9 cellular contexts compared by ENCODE assay signal in genomic region chr1:46467183-46467504, GRCh38. TPM values are rescaled to one million over a fixed set of nuclear protein-coding genes. Genes with fewer than 3 reads are reported as not detected.
DNase-seq lines count a peak whose midpoint lies in the region; ATAC-seq and TF ChIP-seq lines count a peak whose summit lies in the region.
"Had no signal": no experiment of that assay in that cellular context is flagged by ENCODE, and none has a peak within 500 bp of the region (broad histone marks: within the 10 kb centered on the region; RNA-seq: fewer than 3 reads in every experiment).

No MANE protein-coding gene starts in this region.

- no peak overlapping the region for H3K27ac ChIP-seq in CD8-positive, alpha-beta memory T cell (ENCODE audit: low read depth, low read length)
- H3K27ac ChIP-seq in Peyer's patch (no peak overlapping the region), esophagus squamous epithelium (no peak overlapping the region)
- H3K27ac ChIP-seq: neutrophil had no signal

- ATAC-seq in HG02642 (IDR thresholded peaks at IDR 0.05; ENCODE audit: poor library complexity, unreplicated experiment): no peak

- WGBS in esophagus squamous epithelium, 2 donors: 24 to 75% methylated on average over 1 to 5 of the region's 8 CpGs

- H3K36me3 Mint-ChIP-seq in CD8-positive, alpha-beta memory T cell: no peaks in the 10 kb centered on the region
- no peaks in the 10 kb centered on the region for H3K36me3 Mint-ChIP-seq in progenitor cell of endocrine pancreas (ENCODE audit: insufficient read depth)

- intact Hi-C loops in esophagus squamous epithelium (cut with DNase I): no loop called here

- peaks cover 22% of the 10 kb centered on the region for H3K27me3 ChIP-seq in CD8-positive, alpha-beta memory T cell (ENCODE audit: insufficient read depth, low read length, poor library complexity, severe bottlenecking)
- H3K27me3 ChIP-seq in Peyer's patch (peaks cover 0 to 9% of the 10 kb centered on the region in 2 donors), esophagus squamous epithelium (peaks cover 0 to 64% (median 0%) of the 10 kb centered on the region in 4 donors)

- TF ChIP-seq CTCF in Peyer's patch (IDR thresholded peaks at IDR 0.05): no peak
- TF ChIP-seq CTCF in esophagus squamous epithelium (IDR thresholded peaks at IDR 0.05): no peak
- TF ChIP-seq CTCF in progenitor cell of endocrine pancreas (IDR thresholded peaks at IDR 0.05; ENCODE audit: unreplicated experiment): no peak

- H3K27ac Mint-ChIP-seq in CD8-positive, alpha-beta memory T cell: no peak overlapping the region
- H3K27ac Mint-ChIP-seq in progenitor cell of endocrine pancreas: peak overlapping the region; percentile 73

- no peak for DNase-seq in CD8-positive, alpha-beta memory T cell
- no peak for DNase-seq in Peyer's patch
- no peak for DNase-seq in esophagus squamous epithelium (lab: John Stamatoyannopoulos, UW)
- DNase-seq in progenitor cell of endocrine pancreas (ENCODE audit: low spot score, unreplicated experiment): no peak
- no peak for DNase-seq in putamen (ENCODE audit: low spot score)
- no peak for DNase-seq in globus pallidus (ENCODE audit: low spot score)
- DNase-seq in UCSD-AML1 (lab: John Stamatoyannopoulos, UW; ENCODE audit: unreplicated experiment): no peak

- TF ChIP-seq POLR2A in Peyer's patch (IDR thresholded peaks at IDR 0.05) (no peak), esophagus squamous epithelium (IDR thresholded peaks at IDR 0.05) (no peak)

- CTCF ChIA-PET in CD8-positive, alpha-beta memory T cell (lab: Charles Lee): no interaction called here

- H3K36me3 ChIP-seq in CD8-positive, alpha-beta memory T cell (ENCODE audit: insufficient read depth, low read length): no peaks in the 10 kb centered on the region
- no peaks in the 10 kb centered on the region for H3K36me3 ChIP-seq in Peyer's patch
- H3K36me3 ChIP-seq in esophagus squamous epithelium: no peaks in the 10 kb centered on the region
- H3K36me3 ChIP-seq: neutrophil had no signal

- no peaks in the 10 kb centered on the region for H3K9me3 Mint-ChIP-seq in CD8-positive, alpha-beta memory T cell
- no peaks in the 10 kb centered on the region for H3K9me3 Mint-ChIP-seq in progenitor cell of endocrine pancreas (ENCODE audit: low read depth)

- H3K4me3 Mint-ChIP-seq in CD8-positive, alpha-beta memory T cell: peak overlapping the region; percentile 8 to 86 (median 77)
- H3K4me3 Mint-ChIP-seq in progenitor cell of endocrine pancreas (ENCODE audit: low read depth): peak overlapping the region; percentile 67

- peaks cover 3% of the 10 kb centered on the region for H3K4me1 ChIP-seq in CD8-positive, alpha-beta memory T cell (ENCODE audit: insufficient read depth, low read length)
- H3K4me1 ChIP-seq in Peyer's patch (peaks cover 0 to 14% (median 6%) of the 10 kb centered on the region in 4 donors), esophagus squamous epithelium (peaks cover 6 to 15% (median 7%) of the 10 kb centered on the region in 3 donors)

- POLR2A ChIA-PET in CD8-positive, alpha-beta memory T cell (lab: Charles Lee): no interaction called here

- no peaks in the 10 kb centered on the region for H3K9me3 ChIP-seq in CD8-positive, alpha-beta memory T cell (ENCODE audit: low read length)
- no peaks in the 10 kb centered on the region for H3K9me3 ChIP-seq in Peyer's patch
- H3K9me3 ChIP-seq in esophagus squamous epithelium: no peaks in the 10 kb centered on the region
- H3K9me3 ChIP-seq: neutrophil had no signal

- H3K4me3 ChIP-seq in CD8-positive, alpha-beta memory T cell (ENCODE audit: low read length): no peak overlapping the region
- H3K4me3 ChIP-seq in Peyer's patch (peak overlapping the region in 3 of 4 donors; percentile 32 to 72 (median 65)), esophagus squamous epithelium (peak overlapping the region in 3 of 4 donors; percentile 53 to 70 (median 59))

- peaks cover 7 to 12% (median 12%) of the 10 kb centered on the region in 3 donors for H3K4me1 Mint-ChIP-seq in CD8-positive, alpha-beta memory T cell
- peaks cover 10% of the 10 kb centered on the region for H3K4me1 Mint-ChIP-seq in progenitor cell of endocrine pancreas (ENCODE audit: low read depth)

- peaks cover 32 to 60% of the 10 kb centered on the region in 2 donors for H3K27me3 Mint-ChIP-seq in CD8-positive, alpha-beta memory T cell
- H3K27me3 Mint-ChIP-seq in progenitor cell of endocrine pancreas: peaks cover 89% of the 10 kb centered on the region

RNA-seq across cellular contexts. Expression of gene DMBX1, which starts 22.5 kb away (rescaled TPM):
- total RNA-seq in CD8-positive, alpha-beta memory T cell: not detected
- not detected for polyA plus RNA-seq in CD8-positive, alpha-beta memory T cell
- total RNA-seq in Peyer's patch (not detected), esophagus squamous epithelium (not detected), progenitor cell of endocrine pancreas (not detected in 2 replicates)
